Comparison of ENCODE assay signal across 8 cellular contexts in the genomic region with DNA sequence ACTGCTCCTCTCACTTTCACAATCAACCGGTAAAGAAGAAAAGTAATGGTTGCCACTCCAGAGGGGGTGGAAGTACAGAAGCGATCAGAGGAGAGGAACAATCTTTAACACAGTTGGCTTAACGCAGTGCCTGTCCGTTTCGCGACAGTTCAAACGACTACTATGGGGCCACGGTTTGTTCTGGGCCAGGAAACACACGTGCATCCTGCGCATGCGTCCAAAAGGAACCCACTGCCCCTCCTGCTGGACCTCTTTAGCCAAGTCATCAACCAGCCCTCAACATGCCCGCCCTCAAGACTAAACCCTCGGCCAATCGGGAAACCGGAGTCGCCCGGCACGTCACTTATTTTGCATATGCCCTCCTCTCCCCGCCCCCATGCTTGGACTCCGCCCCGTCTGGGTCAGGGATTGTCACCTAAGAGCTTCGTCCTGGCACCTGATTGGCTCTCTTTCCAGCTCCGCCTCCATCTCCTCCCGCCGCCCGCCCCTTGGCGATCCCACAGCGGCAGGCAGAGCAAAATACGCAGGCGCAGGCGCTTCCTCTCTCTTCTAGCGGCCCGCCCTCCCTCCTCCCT. TPM values are rescaled to one million over a fixed set of nuclear protein-coding genes. Genes with fewer than 3 reads are reported as not detected.
DNase-seq lines count a peak whose midpoint lies in the region; ATAC-seq lines count a peak whose summit lies in the region.

No MANE protein-coding gene starts in this region.

- peak; percentile 42 for ATAC-seq in GM19468 (IDR thresholded peaks at IDR 0.05; ENCODE audit: extremely low read depth, unreplicated experiment)
- peak; percentile 86 for ATAC-seq in stimulated activated effector memory CD8-positive, alpha-beta T cell treated with anti-CD3 and anti-CD28 coated beads, Interleukin-12 subunit alpha, Interleukin-12 subunit beta, amount 100 ng/mL, for 72 hours

- H3K27ac Mint-ChIP-seq in stimulated activated effector memory CD8-positive, alpha-beta T cell treated with anti-CD3 and anti-CD28 coated beads, Interleukin-12 subunit alpha, Interleukin-12 subunit beta, amount 100 ng/mL, for 72 hours: peak overlapping the region; percentile 97

- no peaks in the 10 kb centered on the region for H3K9me3 Mint-ChIP-seq in stimulated activated effector memory CD8-positive, alpha-beta T cell treated with anti-CD3 and anti-CD28 coated beads, Interleukin-12 subunit alpha, Interleukin-12 subunit beta, amount 100 ng/mL, for 72 hours

- peaks cover 36 to 42% (median 40%) of the 10 kb centered on the region in 11 experiments for H4K20me1 ChIP-seq in BLaER1 treated with 17β-estradiol and CSF1 and Interleukin-3, amounts not matched to agents 10 nM and 100 nM

- H3K36me3 Mint-ChIP-seq in stimulated activated effector memory CD8-positive, alpha-beta T cell treated with anti-CD3 and anti-CD28 coated beads, Interleukin-12 subunit alpha, Interleukin-12 subunit beta, amount 100 ng/mL, for 72 hours: peaks cover 52% of the 10 kb centered on the region

- peak overlapping the region; percentile 73 to 91 (median 87) for H3K4me2 ChIP-seq in BLaER1 treated with 17β-estradiol and CSF1 and Interleukin-3, amounts not matched to agents 10 nM and 100 nM

- peak overlapping the region; percentile 90 for H3K4me3 Mint-ChIP-seq in stimulated activated effector memory CD8-positive, alpha-beta T cell treated with anti-CD3 and anti-CD28 coated beads, Interleukin-12 subunit alpha, Interleukin-12 subunit beta, amount 100 ng/mL, for 72 hours

- DNase-seq in HT-29 (ENCODE audit: low spot score) (peak; percentile 100), epithelial cell of prostate (ENCODE audit: low read depth, low spot score) (peak; percentile 99), NCI-H1092 (lab: John Stamatoyannopoulos, UW) (no peak)
- DNase-seq in activated CD8-positive, alpha-beta memory T cell treated with anti-CD3 and anti-CD28 coated beads for 4 hours (ENCODE audit: low read depth in 2 of 2): peak; percentile 100
- peak; percentile 95 to 100 for DNase-seq in stimulated activated effector memory CD8-positive, alpha-beta T cell treated with anti-CD3 and anti-CD28 coated beads, Interleukin-12 subunit alpha, Interleukin-12 subunit beta, amount 100 ng/mL, for 72 hours (ENCODE audit: low spot score in 2 of 2)

- peaks cover 52% of the 10 kb centered on the region for H3K4me1 Mint-ChIP-seq in stimulated activated effector memory CD8-positive, alpha-beta T cell treated with anti-CD3 and anti-CD28 coated beads, Interleukin-12 subunit alpha, Interleukin-12 subunit beta, amount 100 ng/mL, for 72 hours

- no peaks in the 10 kb centered on the region for H3K9me3 ChIP-seq in BLaER1 treated with 17β-estradiol and CSF1 and Interleukin-3, amounts not matched to agents 10 nM and 100 nM (replicated peaks in 1 of 11)
- no peaks in the 10 kb centered on the region for H3K9me3 ChIP-seq in muscle layer of colon (ENCODE audit: low read length)

- peak overlapping the region; percentile 97 to 99 (median 98) for H3K9ac ChIP-seq in BLaER1 treated with 17β-estradiol and CSF1 and Interleukin-3, amounts not matched to agents 10 nM and 100 nM
- peak overlapping the region; percentile 71 for H3K9ac ChIP-seq in muscle layer of colon (ENCODE audit: low read length)

- H3K4me1 ChIP-seq in BLaER1 treated with 17β-estradiol and CSF1 and Interleukin-3, amounts not matched to agents 10 nM and 100 nM: peaks cover 44 to 74% (median 68%) of the 10 kb centered on the region in 10 experiments
- H3K4me1 ChIP-seq in muscle layer of colon (ENCODE audit: insufficient read depth, low read length): peaks cover 40% of the 10 kb centered on the region

- H3K27me3 ChIP-seq in BLaER1 treated with 17β-estradiol and CSF1 and Interleukin-3, amounts not matched to agents 10 nM and 100 nM: no peaks in the 10 kb centered on the region
- no peaks in the 10 kb centered on the region for H3K27me3 ChIP-seq in muscle layer of colon (ENCODE audit: control insufficient read depth in 1 of 2, insufficient read depth in 2 of 2, low read length in 2 of 2)

- H3K27ac ChIP-seq in BLaER1 treated with 17β-estradiol and CSF1 and Interleukin-3, amounts not matched to agents 10 nM and 100 nM: peak overlapping the region; percentile 97 to 99 (median 98)
- H3K27ac ChIP-seq in epithelial cell of prostate (peak overlapping the region; percentile 97), muscle layer of colon (ENCODE audit: low read depth, low read length) (peak overlapping the region; percentile 35)

- H3K4me3 ChIP-seq in BLaER1 treated with 17β-estradiol and CSF1 and Interleukin-3, amounts not matched to agents 10 nM and 100 nM: peak overlapping the region; percentile 71 to 96 (median 86)
- peak overlapping the region; percentile 62 to 80 for H3K4me3 ChIP-seq in muscle layer of colon (ENCODE audit: low read depth in 1 of 2, low read length in 2 of 2)

- peaks cover 29 to 34% (median 33%) of the 10 kb centered on the region in 11 experiments for H3K36me3 ChIP-seq in BLaER1 treated with 17β-estradiol and CSF1 and Interleukin-3, amounts not matched to agents 10 nM and 100 nM
- peaks cover 12% of the 10 kb centered on the region for H3K36me3 ChIP-seq in muscle layer of colon (ENCODE audit: insufficient read depth, low read length)

RNA-seq across cellular contexts. Expression of gene CDV3, which starts 0.3 kb away (rescaled TPM):
- 73.9 and 79.6 TPM in 2 replicates for total RNA-seq in HT-29 (2014; rRNA removed; shearing (Covaris generic))

Comparison
In these comparisons a context has a peak if more than half of its experiments do, and no peak if none do; other contexts are left out.
1. H3K27ac ChIP-seq: peak in every context shown above with its lines; median percentile 98 in BLaER1 treated with 17β-estradiol and CSF1 and Interleukin-3, amounts not matched to agents 10 nM and 100 nM; 97 in epithelial cell of prostate; 35 in muscle layer of colon.